Comparison of ENCODE assay signal across 33 cellular contexts in the genomic region with DNA sequence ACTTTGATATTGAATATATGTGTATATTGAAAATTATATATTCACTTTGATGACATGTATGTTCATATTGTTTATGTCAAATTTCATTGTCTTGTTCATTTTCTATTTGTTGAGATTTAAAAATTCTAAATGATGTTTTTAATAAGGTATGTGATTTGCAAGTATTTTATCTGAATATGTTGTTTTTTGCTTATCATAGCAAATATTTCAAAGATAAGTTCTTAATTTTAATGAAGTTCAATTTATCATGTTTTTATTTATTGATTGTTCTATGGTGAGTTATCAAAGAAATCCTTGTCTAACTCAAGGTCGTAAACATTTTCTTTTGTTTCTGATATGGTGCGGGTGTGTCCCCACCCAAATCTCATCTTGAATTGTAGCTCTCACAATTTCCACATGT. TPM values are rescaled to one million over a fixed set of nuclear protein-coding genes. Genes with fewer than 3 reads are reported as not detected.
"Had no signal": no experiment of that assay in that cellular context is flagged by ENCODE, and none has a peak within 500 bp of the region (broad histone marks: within the 10 kb centered on the region; RNA-seq: fewer than 3 reads in every experiment).

No MANE protein-coding gene starts in this region.

- H2AFZ ChIP-seq: hepatocyte had no signal

- ATAC-seq: left colon; left lung; lower lobe of right lung; naive thymus-derived CD8-positive, alpha-beta T cell; pancreas; right cardiac atrium; stimulated activated memory B cell treated with anti-CD40 and anti-IgM and Interleukin-4, amounts not matched to agents 10 μg/mL and 1 μg/mL and 100 μg/mL, for 72 hours; stimulated activated naive CD8-positive, alpha-beta T cell treated with anti-CD3 and anti-CD28 coated beads, Interleukin-15, amount 100 ng/mL, for 72 hours had no signal

- H3K4me2 ChIP-seq: hepatocyte, smooth muscle cell had no signal

- FAIRE-seq: keratinocyte had no signal

- H3K9me3 ChIP-seq: left lung, lower lobe of right lung, pancreas, prostate gland, sigmoid colon, tibial nerve, uterus had no signal

- DNase-seq: left colon; left lung; lower lobe of right lung; mammary epithelial cell; mesenchymal stem cell; naive thymus-derived CD8-positive, alpha-beta T cell; nucleus accumbens; pancreas; posterior cingulate gyrus; retina; right cardiac atrium; sigmoid colon; stimulated activated CD4-positive, alpha-beta T cell treated with anti-CD3 and anti-CD28 coated beads, Interleukin-1b, Interleukin-23, amount 100 ng/mL, for 48 hours; stimulated activated CD4-positive, alpha-beta T cell treated with anti-CD3 and anti-CD28 coated beads, Interleukin-2, amount 100 ng/mL, for 48 hours; stimulated activated CD4-positive, alpha-beta T cell treated with anti-CD3 and anti-CD28 coated beads, Interleukin-4, amount 100 ng/mL, for 4 hours; stimulated activated CD8-positive, alpha-beta memory T cell treated with anti-CD3 and anti-CD28 coated beads, Interleukin-4, amount 100 ng/mL, for 48 hours; stimulated activated naive CD4-positive, alpha-beta T cell treated with Interleukin-2 at 50 U/mL for 16 hours; stimulated activated naive CD8-positive, alpha-beta T cell treated with anti-CD3 and anti-CD28 coated beads, Interleukin-15, amount 100 ng/mL, for 72 hours; substantia nigra; uterus had no signal

- H3K27me3 ChIP-seq: hepatocyte, left lung, pancreas, sigmoid colon, tibial nerve, uterus had no signal

- H3K4me3 ChIP-seq: hepatocyte, left lung, lower lobe of right lung, pancreas, prostate gland, sigmoid colon, smooth muscle cell, tibial nerve, uterus had no signal

- H3K36me3 ChIP-seq: left lung, lower lobe of right lung, pancreas, prostate gland, sigmoid colon, tibial nerve, uterus had no signal

- H3K27ac ChIP-seq: hepatocyte, left lung, lower lobe of right lung, pancreas, prostate gland, sigmoid colon, tibial nerve, uterus had no signal

- H3K4me1 ChIP-seq: left lung, lower lobe of right lung, pancreas, prostate gland, sigmoid colon, tibial nerve, uterus had no signal

RNA-seq across cellular contexts. Expression of a gene that starts 45.2 kb away (rescaled TPM):
- total RNA-seq: hepatocyte; left colon; left lung; liver; lower lobe of right lung; mammary epithelial cell; mucosa of gallbladder; naive thymus-derived CD8-positive, alpha-beta T cell; neural crest cell; osteoblast; pancreas; prostate gland; right cardiac atrium; sigmoid colon; smooth muscle cell; temporal lobe; tibial nerve; ureter; uterus had no signal
- polyA plus RNA-seq: hepatocyte; keratinocyte; liver; mammary epithelial cell; naive thymus-derived CD8-positive, alpha-beta T cell; pancreas; right cardiac atrium; sigmoid colon; smooth muscle cell; thymus had no signal

RNA-seq across cellular contexts. Expression of a gene that starts 49.4 kb away (rescaled TPM):
- total RNA-seq: hepatocyte; left colon; left lung; liver; lower lobe of right lung; mammary epithelial cell; mucosa of gallbladder; naive thymus-derived CD8-positive, alpha-beta T cell; neural crest cell; osteoblast; pancreas; prostate gland; right cardiac atrium; sigmoid colon; smooth muscle cell; temporal lobe; tibial nerve; ureter; uterus had no signal
- polyA plus RNA-seq: hepatocyte; keratinocyte; liver; mammary epithelial cell; naive thymus-derived CD8-positive, alpha-beta T cell; pancreas; right cardiac atrium; sigmoid colon; smooth muscle cell; thymus had no signal
